32 cellular contexts compared by ENCODE assay signal in the genomic region with DNA sequence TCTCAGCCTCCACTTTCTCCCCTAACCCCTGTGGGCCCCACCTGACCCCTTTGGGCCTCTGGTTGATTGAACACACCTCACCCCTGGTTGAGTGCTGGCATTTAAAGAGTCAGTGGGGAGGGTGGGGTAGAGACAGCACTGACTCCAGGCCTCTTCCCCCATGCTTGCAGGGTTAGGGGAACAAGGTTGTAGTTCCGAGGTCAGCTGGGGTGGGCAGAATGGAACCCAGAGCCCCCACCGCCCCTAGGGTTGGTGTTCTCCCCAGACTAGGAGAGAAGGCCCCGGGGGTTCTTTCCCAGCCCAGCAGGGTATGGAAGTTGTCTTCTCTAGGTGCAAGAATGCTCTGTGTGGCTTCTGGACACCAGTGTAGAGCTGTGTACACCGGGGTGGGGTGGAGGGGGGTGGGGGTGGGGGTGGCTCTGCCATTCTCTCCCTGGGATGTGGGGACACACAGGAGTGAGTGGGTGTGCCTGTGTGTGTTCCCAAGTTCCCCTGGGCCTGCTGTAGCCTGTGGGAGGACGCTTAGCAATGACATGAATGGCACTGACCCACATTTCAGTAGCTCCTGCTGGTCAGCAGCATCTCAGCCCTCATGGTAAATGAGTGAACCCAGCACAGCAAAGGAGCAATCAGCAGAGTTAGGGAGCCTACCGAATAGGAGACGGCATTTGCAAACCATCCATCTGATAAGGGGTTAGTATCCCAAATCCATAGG.
"Had no signal": no experiment of that assay in that cellular context is flagged by ENCODE, and none has a peak within 500 bp of the region (broad histone marks: within the 10 kb centered on the region; RNA-seq: fewer than 3 reads in every experiment).

No MANE protein-coding gene starts in this region.

- H3K9ac ChIP-seq: KMS-11 had no signal

- H3K4me1 ChIP-seq: breast epithelium had no signal

- H3K27ac ChIP-seq: adrenal gland, breast epithelium, KMS-11, SK-N-MC had no signal

- H3K4me3 Mint-ChIP-seq: activated B cell treated with CpG ODN at 0.5 μM for 24 hours; activated CD4-positive, alpha-beta T cell treated with anti-CD3 and anti-CD28 coated beads, Interleukin-2, amount 10 ng/mL, durations not matched to agents 24 days and 14 days; activated CD8-positive, alpha-beta memory T cell treated with anti-CD3 and anti-CD28 coated beads, Interleukin-2, amount 10 ng/mL, durations not matched to agents 7 days and 5 days; activated naive CD4-positive, alpha-beta T cell treated with anti-CD3 and anti-CD28 coated beads for 36 hours; activated naive CD8-positive, alpha-beta T cell; activated T-cell treated with anti-CD3 and anti-CD28 coated beads, Interleukin-2, amount 50 U/mL, for 24 hours; activated T-helper 1 cell treated with anti-CD3 and anti-CD28 coated beads, Interleukin-12 subunit alpha, Interleukin-12 subunit beta, Interleukin-2, Interleukin-4 antibody, amounts not matched to agents 30 ng/mL and 10 ng/mL and 1 ng/mL, durations not matched to agents 14 hours and 24 hours and 36 hours; T-cell had no signal

- H3K27me3 ChIP-seq: adrenal gland, breast epithelium, MG63 had no signal

- H3K27ac Mint-ChIP-seq: activated B cell treated with CpG ODN at 0.5 μM for 24 hours; activated CD4-positive, alpha-beta T cell treated with anti-CD3 and anti-CD28 coated beads, Interleukin-2, amount 10 ng/mL, durations not matched to agents 24 days and 14 days; activated CD8-positive, alpha-beta memory T cell treated with anti-CD3 and anti-CD28 coated beads, Interleukin-2, amount 10 ng/mL, durations not matched to agents 7 days and 5 days; activated naive CD4-positive, alpha-beta T cell treated with anti-CD3 and anti-CD28 coated beads for 36 hours; activated naive CD8-positive, alpha-beta T cell; activated T-cell treated with anti-CD3 and anti-CD28 coated beads, Interleukin-2, amount 50 U/mL, for 24 hours; T-cell had no signal

- DNase-seq: activated B cell treated with CpG ODN at 0.5 μM for 24 hours; activated CD4-positive, alpha-beta T cell treated with anti-CD3 and anti-CD28 coated beads for 1 hour; activated CD4-positive, alpha-beta T cell treated with anti-CD3 and anti-CD28 coated beads, Interleukin-2, amount 10 ng/mL, durations not matched to agents 24 days and 14 days; activated CD4-positive, alpha-beta T cell treated with anti-CD3 and anti-CD28 coated beads, Interleukin-2, amount 50 U/mL, for 48 hours; activated CD8-positive, alpha-beta memory T cell treated with anti-CD3 and anti-CD28 coated beads, Interleukin-2, amount 10 ng/mL, durations not matched to agents 7 days and 5 days; activated effector memory CD4-positive, alpha-beta T cell treated with anti-CD3 and anti-CD28 coated beads, Interleukin-2, amount 50 U/mL, for 16 hours; activated naive CD4-positive, alpha-beta T cell treated with anti-CD3 and anti-CD28 coated beads for 36 hours; activated T-cell treated with anti-CD3 and anti-CD28 coated beads, Interleukin-2, amount 50 U/mL, for 24 hours; adrenal gland; anterior cingulate cortex; MG63; MV-4-11; NCI-H1092 treated with DMSO at 0.1 percent for 48 hours; NCI-H1417 treated with DMSO at 0.1 percent for 48 hours; NCI-H1694; NCI-H2029 treated with DMSO at 0.1 percent for 48 hours; NCI-H345; NCI-H510A; NCI-H526 treated with DMSO at 0.1 percent for 48 hours; NCI-H82; OCI-M1; RPMI8226; T-cell; T-helper 2 cell; T1000 had no signal

- ATAC-seq: activated CD8-positive, alpha-beta memory T cell treated with anti-CD3 and anti-CD28 coated beads, Interleukin-2, amount 10 ng/mL, durations not matched to agents 7 days and 5 days; Panc1; Right ventricle myocardium inferior; T-cell had no signal

- H3K4me2 ChIP-seq: KMS-11 had no signal

- H3K36me3 Mint-ChIP-seq: activated CD8-positive, alpha-beta memory T cell treated with anti-CD3 and anti-CD28 coated beads, Interleukin-2, amount 10 ng/mL, durations not matched to agents 7 days and 5 days; T-cell had no signal

- H3K9me3 Mint-ChIP-seq: activated B cell treated with CpG ODN at 0.5 μM for 24 hours; activated CD4-positive, alpha-beta T cell treated with anti-CD3 and anti-CD28 coated beads, Interleukin-2, amount 10 ng/mL, durations not matched to agents 24 days and 14 days; activated naive CD4-positive, alpha-beta T cell treated with anti-CD3 and anti-CD28 coated beads for 36 hours; activated T-cell treated with anti-CD3 and anti-CD28 coated beads, Interleukin-2, amount 50 U/mL, for 24 hours; activated T-helper 1 cell treated with anti-CD3 and anti-CD28 coated beads, Interleukin-12 subunit alpha, Interleukin-12 subunit beta, Interleukin-2, Interleukin-4 antibody, amounts not matched to agents 30 ng/mL and 10 ng/mL and 1 ng/mL, durations not matched to agents 14 hours and 24 hours and 36 hours; T-cell had no signal

- H3K4me3 ChIP-seq: adrenal gland, breast epithelium, MG63, SK-N-MC had no signal

- H3K9me3 ChIP-seq: adrenal gland, breast epithelium, MG63 had no signal

- H3K27me3 Mint-ChIP-seq: activated B cell treated with CpG ODN at 0.5 μM for 24 hours; activated CD8-positive, alpha-beta memory T cell treated with anti-CD3 and anti-CD28 coated beads, Interleukin-2, amount 10 ng/mL, durations not matched to agents 7 days and 5 days; activated naive CD8-positive, alpha-beta T cell; activated T-cell treated with anti-CD3 and anti-CD28 coated beads, Interleukin-2, amount 50 U/mL, for 24 hours; T-cell had no signal

- H3K36me3 ChIP-seq: adrenal gland, breast epithelium, MG63 had no signal
